ENCODE assay signal across 19 cellular contexts in the genomic region with DNA sequence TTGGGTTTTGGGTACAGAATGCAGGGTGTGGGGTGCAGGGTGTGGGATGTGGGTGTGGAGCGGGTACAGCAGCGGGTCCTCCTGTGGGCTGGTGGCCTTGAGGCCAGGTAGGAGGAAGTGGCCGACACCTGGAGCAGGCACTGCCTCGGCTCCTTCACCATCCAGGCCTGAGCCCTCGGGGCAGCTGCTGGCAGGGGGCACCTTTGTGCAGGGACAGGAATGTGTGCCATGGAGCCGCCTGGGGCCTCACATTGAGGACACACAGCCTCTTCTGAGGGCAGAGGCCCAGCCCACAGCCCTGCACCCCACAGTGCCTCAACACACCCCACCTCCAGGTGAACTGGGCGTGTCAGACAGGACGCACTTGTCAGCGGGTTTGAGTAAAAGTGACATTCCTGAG.
"Had no signal": no experiment of that assay in that cellular context is flagged by ENCODE, and none has a peak within 500 bp of the region (broad histone marks: within the 10 kb centered on the region; RNA-seq: fewer than 3 reads in every experiment).

No MANE protein-coding gene starts in this region.

- DNase-seq: activated CD4-positive, alpha-beta T cell treated with anti-CD3 and anti-CD28 coated beads for 36 hours; activated CD8-positive, alpha-beta memory T cell treated with anti-CD3 and anti-CD28 coated beads, Interleukin-2, amount 50 U/mL, for 4 hours; activated CD8-positive, alpha-beta T cell treated with anti-CD3 and anti-CD28 coated beads for 36 hours; activated effector memory CD4-positive, alpha-beta T cell treated with Interleukin-2 at 50 U/mL for 16 hours; activated naive CD4-positive, alpha-beta T cell; NCI-H1092; NCI-H1417; NCI-H1694 treated with DMSO at 0.1 percent for 48 hours; NCI-H2081; NCI-H524; NCI-H748 treated with DMSO at 0.1 percent for 48 hours; T-helper 1 cell; WERI-Rb-1 had no signal

- H3K4me3 ChIP-seq: breast epithelium, SK-N-MC had no signal

- H3K4me1 ChIP-seq: breast epithelium had no signal

- H3K4me1 Mint-ChIP-seq: activated CD4-positive, alpha-beta T cell treated with anti-CD3 and anti-CD28 coated beads for 36 hours; activated naive CD4-positive, alpha-beta T cell treated with anti-CD3 and anti-CD28 coated beads, Interleukin-2, amount 50 U/mL, for 24 hours had no signal

- H3K4me3 Mint-ChIP-seq: activated CD4-positive, alpha-beta T cell treated with anti-CD3 and anti-CD28 coated beads for 36 hours; activated CD8-positive, alpha-beta T cell treated with anti-CD3 and anti-CD28 coated beads for 36 hours; activated naive CD4-positive, alpha-beta T cell treated with anti-CD3 and anti-CD28 coated beads, Interleukin-2, amount 50 U/mL, for 24 hours; activated T-helper 1 cell treated with anti-CD3 and anti-CD28 coated beads, Interleukin-12 subunit alpha, Interleukin-12 subunit beta, Interleukin-2, Interleukin-4 antibody, amounts not matched to agents 30 ng/mL and 10 ng/mL and 1 ng/mL, durations not matched to agents 14 hours and 24 hours and 36 hours had no signal

- H3K27ac ChIP-seq: breast epithelium, KMS-11, SK-N-MC, WERI-Rb-1 had no signal

- H3K9me3 Mint-ChIP-seq: activated CD8-positive, alpha-beta T cell treated with anti-CD3 and anti-CD28 coated beads for 36 hours; activated naive CD4-positive, alpha-beta T cell treated with anti-CD3 and anti-CD28 coated beads, Interleukin-2, amount 50 U/mL, for 24 hours; activated T-helper 1 cell treated with anti-CD3 and anti-CD28 coated beads, Interleukin-12 subunit alpha, Interleukin-12 subunit beta, Interleukin-2, Interleukin-4 antibody, amounts not matched to agents 30 ng/mL and 10 ng/mL and 1 ng/mL, durations not matched to agents 14 hours and 24 hours and 36 hours had no signal

- H3K36me3 ChIP-seq: breast epithelium, WERI-Rb-1 had no signal

- H3K4me2 ChIP-seq: KMS-11 had no signal

- H3K27ac Mint-ChIP-seq: activated CD4-positive, alpha-beta T cell treated with anti-CD3 and anti-CD28 coated beads for 36 hours; activated CD8-positive, alpha-beta T cell treated with anti-CD3 and anti-CD28 coated beads for 36 hours; activated naive CD4-positive, alpha-beta T cell treated with anti-CD3 and anti-CD28 coated beads, Interleukin-2, amount 50 U/mL, for 24 hours; activated T-helper 1 cell treated with anti-CD3 and anti-CD28 coated beads, Interleukin-12 subunit alpha, Interleukin-12 subunit beta, Interleukin-2, Interleukin-4 antibody, amounts not matched to agents 30 ng/mL and 10 ng/mL and 1 ng/mL, durations not matched to agents 14 hours and 24 hours and 36 hours had no signal

- H3K36me3 Mint-ChIP-seq: activated naive CD4-positive, alpha-beta T cell treated with anti-CD3 and anti-CD28 coated beads, Interleukin-2, amount 50 U/mL, for 24 hours had no signal

- H3K9me3 ChIP-seq: breast epithelium had no signal

- H3K9ac ChIP-seq: KMS-11 had no signal

- ATAC-seq: activated CD4-positive, alpha-beta T cell treated with anti-CD3 and anti-CD28 coated beads for 36 hours; activated CD8-positive, alpha-beta T cell treated with anti-CD3 and anti-CD28 coated beads for 36 hours; Right ventricle myocardium inferior had no signal
